In genomic region chr3:157099337-157100078, GRCh38 we compare ENCODE assay signal across 10 cellular contexts.
A peak's percentile ranks its signal among the peaks of the same experiment; 100 is the strongest.
DNase-seq lines count a peak whose midpoint lies in the region; ATAC-seq and TF ChIP-seq lines count a peak whose summit lies in the region.
"Had no signal": no experiment of that assay in that cellular context is flagged by ENCODE, and none has a peak within 500 bp of the region (broad histone marks: within the 10 kb centered on the region; RNA-seq: fewer than 3 reads in every experiment).

No MANE protein-coding gene starts in this region.

- TF ChIP-seq POLR2A in IMR-90 (IDR thresholded peaks at IDR 0.05; ENCODE audit: low read depth, low read length) = no peak

- TF ChIP-seq EP300 in SK-N-SH (IDR thresholded peaks at IDR 0.05; ENCODE audit: borderline replicate concordance in 1 of 2, low read depth in 1 of 2, low read length in 1 of 2) = no peak

- H3K36me3 ChIP-seq in IMR-90 (ENCODE audit: control insufficient read depth, insufficient read depth, low read length) (no peaks in the 10 kb centered on the region), SK-N-SH (replicated peaks in 1 of 2; ENCODE audit: control insufficient read depth in 1 of 2, insufficient read depth in 2 of 2, low read length in 1 of 2) (no peaks in the 10 kb centered on the region), fibroblast of lung (ENCODE audit: control insufficient read depth, insufficient read depth, low read length) (no peaks in the 10 kb centered on the region)
- no peaks in the 10 kb centered on the region for H3K36me3 ChIP-seq in CD8-positive, alpha-beta memory T cell (ENCODE audit: insufficient read depth, low read length)

- dilution Hi-C loops in IMR-90 (cut with HindIII; ENCODE audit: low sequenced_read_pairs, unreplicated experiment) = no loop called here

- peaks cover 0 to 4% (median 0%) of the 10 kb centered on the region in 3 donors for H3K36me3 Mint-ChIP-seq in CD8-positive, alpha-beta memory T cell
- H3K36me3 Mint-ChIP-seq: memory B cell had no signal

- H3K4me1 ChIP-seq in IMR-90 (ENCODE audit: control insufficient read depth, insufficient read depth, low read length) (peaks cover 30% of the 10 kb centered on the region), SK-N-SH (ENCODE audit: control insufficient read depth in 1 of 2, insufficient read depth in 2 of 2, low read depth in 1 of 2, low read length in 1 of 2) (peaks cover 5 to 10% of the 10 kb centered on the region in 2 experiments; a peak in 2 of 4 replicates), fibroblast of lung (ENCODE audit: control insufficient read depth, extremely low read depth, insufficient read depth, low read length) (peaks cover 6% of the 10 kb centered on the region)
- peaks cover 8% of the 10 kb centered on the region for H3K4me1 ChIP-seq in CD8-positive, alpha-beta memory T cell (ENCODE audit: insufficient read depth, low read length)

- peak overlapping the region; percentile 66 for H3K4ac ChIP-seq in IMR-90 (ENCODE audit: low read depth, low read length)

- peak overlapping the region; percentile 79 for H3K18ac ChIP-seq in IMR-90 (ENCODE audit: low read depth, low read length)

- H3K79me1 ChIP-seq in IMR-90 (ENCODE audit: low read depth in 1 of 2, low read length in 2 of 2) = no peaks in the 10 kb centered on the region

- WGBS in IMR-90 (ENCODE audit: extremely low coverage in 2 of 2, insufficient read length in 1 of 2), 2 experiments = no CpG with 5 or more reads among the region's 10 CpGs
- WGBS in SK-N-SH (ENCODE audit: low lambda C conversion rate) = 89% methylated on average over 10 of the region's 10 CpGs

- TF ChIP-seq RAD21 in IMR-90 (IDR thresholded peaks at IDR 0.05; ENCODE audit: low read length) = no peak
- no peak for TF ChIP-seq RAD21 in SK-N-SH (IDR thresholded peaks at IDR 0.05; ENCODE audit: low read length)

- peak overlapping the region; percentile 85 for H2AK5ac ChIP-seq in IMR-90 (ENCODE audit: low read depth, low read length)

- H3K4me3 Mint-ChIP-seq in CD8-positive, alpha-beta memory T cell = peak overlapping the region in 1 of 7 donors; percentile 48
- H3K4me3 Mint-ChIP-seq: memory B cell had no signal

- H3K9me1 ChIP-seq in IMR-90 (ENCODE audit: insufficient read depth, low read length) = peaks cover 13% of the 10 kb centered on the region

- H3K9me3 ChIP-seq in IMR-90 (ENCODE audit: control insufficient read depth, insufficient read depth, low read length) (no peaks in the 10 kb centered on the region), SK-N-SH (no peaks in the 10 kb centered on the region), fibroblast of lung (ENCODE audit: control insufficient read depth, insufficient read depth, low read depth, low read length) (no peaks in the 10 kb centered on the region)
- no peaks in the 10 kb centered on the region for H3K9me3 ChIP-seq in CD8-positive, alpha-beta memory T cell (ENCODE audit: low read length)

- peak overlapping the region; percentile 60; the same call in 1 of the 2 replicates for H3K4me2 ChIP-seq in IMR-90 (ENCODE audit: low read depth, low read length)
- no peak overlapping the region for H3K4me2 ChIP-seq in SK-N-SH
- H3K4me2 ChIP-seq in fibroblast of lung (ENCODE audit: extremely low read depth, insufficient read depth, low read length) = no peak overlapping the region

- H3K4me1 Mint-ChIP-seq in CD8-positive, alpha-beta memory T cell = peaks cover 14 to 23% (median 16%) of the 10 kb centered on the region in 3 donors

- in situ Hi-C loops in IMR-90 (cut with MboI; ENCODE audit: low sequenced_read_pairs) = no loop called here

- intact Hi-C loops in IMR-90 (cut with micrococcal nuclease) = no loop called here

- peak overlapping the region; percentile 62 for H2BK20ac ChIP-seq in IMR-90 (ENCODE audit: low read depth, low read length)

- H3K23ac ChIP-seq in IMR-90 (ENCODE audit: low read depth, low read length) = peak overlapping the region; percentile 75; the same call in 1 of the 2 replicates

- H3K79me2 ChIP-seq in SK-N-SH (ENCODE audit: insufficient read depth) (no peaks in the 10 kb centered on the region), fibroblast of lung (ENCODE audit: control insufficient read depth, insufficient read depth, low read length) (no peaks in the 10 kb centered on the region)

- H3K56ac ChIP-seq in IMR-90 (ENCODE audit: extremely low read depth, insufficient read depth, low read length) = 0 out of 2 replicates have a peak overlapping the region, but pooled peaks have one; percentile 1

- peak overlapping the region; percentile 29 for H2AK9ac ChIP-seq in IMR-90 (replicated peaks; ENCODE audit: low read depth, low read length, poor library complexity)

- no peak overlapping the region for H3K4me3 ChIP-seq in IMR-90 (ENCODE audit: insufficient read depth, low read depth, low read length)
- H3K4me3 ChIP-seq in SK-N-SH (ENCODE audit: low read depth in 2 of 2, low read length in 1 of 2) = no peak overlapping the region
- H3K4me3 ChIP-seq in fibroblast of lung (replicated peaks in 1 of 4; ENCODE audit: control extremely low read depth in 1 of 4, insufficient read depth in 1 of 4, low read depth in 3 of 4, low read length in 4 of 4) = no peak overlapping the region
- no peak overlapping the region for H3K4me3 ChIP-seq in CD8-positive, alpha-beta memory T cell (ENCODE audit: low read length)

- H3K27me3 Mint-ChIP-seq in CD8-positive, alpha-beta memory T cell = peaks cover 0 to 3% of the 10 kb centered on the region in 2 donors
- H3K27me3 Mint-ChIP-seq: memory B cell had no signal

- H4K20me1 ChIP-seq in IMR-90 (ENCODE audit: insufficient read depth, low read length) (0 out of 2 replicates have a peak, but pooled peaks cover 3% of the 10 kb centered on the region), SK-N-SH (ENCODE audit: insufficient read depth) (no peaks in the 10 kb centered on the region), fibroblast of lung (ENCODE audit: control insufficient read depth, extremely low read depth, insufficient read depth, low read length) (no peaks in the 10 kb centered on the region)

- H3K27me3 ChIP-seq in IMR-90 (ENCODE audit: control insufficient read depth, insufficient read depth, low read length) (no peaks in the 10 kb centered on the region), SK-N-SH (ENCODE audit: insufficient read depth) (no peaks in the 10 kb centered on the region), fibroblast of lung (ENCODE audit: control insufficient read depth, insufficient read depth, low read length) (no peaks in the 10 kb centered on the region)
- no peaks in the 10 kb centered on the region for H3K27me3 ChIP-seq in CD8-positive, alpha-beta memory T cell (ENCODE audit: insufficient read depth, low read length, poor library complexity, severe bottlenecking)

- peak overlapping the region in 1 of 8 donors; percentile 4 for H3K27ac Mint-ChIP-seq in CD8-positive, alpha-beta memory T cell
- H3K27ac Mint-ChIP-seq: memory B cell had no signal

- DNase-seq in IMR-90 = peak; percentile 47
- DNase-seq in SK-N-SH = no peak
- DNase-seq in fibroblast of lung (ENCODE audit: low read depth in 2 of 2) = peak; percentile 59 to 77
- peak; percentile 76 for DNase-seq in putamen (ENCODE audit: low spot score)
- no peak for DNase-seq in NCI-H1436 (lab: John Stamatoyannopoulos, UW)
- no peak for DNase-seq in AG08396 (ENCODE audit: low spot score)
- no peak for DNase-seq in CD8-positive, alpha-beta memory T cell
- DNase-seq in NCI-H146 (lab: John Stamatoyannopoulos, UW) = no peak
- DNase-seq: GDM1 had no signal

- peak overlapping the region; percentile 60 for H2BK15ac ChIP-seq in IMR-90 (ENCODE audit: low read depth, low read length)

- H3K27ac ChIP-seq in IMR-90 (ENCODE audit: insufficient read depth, low read length) (peak overlapping the region; percentile 27; the same call in 1 of the 2 replicates), SK-N-SH (ENCODE audit: low read depth in 2 of 2, low read length in 1 of 2) (no peak overlapping the region), fibroblast of lung (ENCODE audit: insufficient read depth, low read length) (no peak overlapping the region)
- no peak overlapping the region for H3K27ac ChIP-seq in CD8-positive, alpha-beta memory T cell (ENCODE audit: low read depth, low read length)

- POLR2A ChIA-PET in IMR-90 (lab: Charles Lee; ENCODE audit: unreplicated experiment) (interaction anchor here (0.8 to 1.9 kb wide), 2 partner anchors 11 kb away, joined by 5 to 9 read pairs; no protein-coding TSS in a partner anchor), SK-N-SH (lab: Yijun Ruan, JAX) (interaction anchor here (2.4 kb wide), 1 partner anchor 10 kb away, joined by 11 read pairs; no protein-coding TSS in a partner anchor)
- POLR2A ChIA-PET in CD8-positive, alpha-beta memory T cell (lab: Charles Lee) = no interaction called here

- H4K91ac ChIP-seq in IMR-90 (ENCODE audit: insufficient read depth, low read depth, low read length) = peak overlapping the region; percentile 7

- H2BK120ac ChIP-seq in IMR-90 (ENCODE audit: low read depth, low read length) = peak overlapping the region; percentile 54

- peak overlapping the region; percentile 57; the same call in 1 of the 2 replicates for H3K14ac ChIP-seq in IMR-90 (replicated peaks; ENCODE audit: low read depth, low read length)

- no peaks in the 10 kb centered on the region for H3K9me2 ChIP-seq in SK-N-SH

- no peak overlapping the region for H3K9ac ChIP-seq in IMR-90 (ENCODE audit: low read depth, low read length)
- H3K9ac ChIP-seq in SK-N-SH = no peak overlapping the region
- no peak overlapping the region for H3K9ac ChIP-seq in fibroblast of lung (ENCODE audit: insufficient read depth, low read length)

- BruUV-seq in IMR-90 (replicated peaks; lab: Mats Ljungman, UMichigan) = no TSS peak

- H4K5ac ChIP-seq in IMR-90 (ENCODE audit: low read depth, low read length) = peak overlapping the region; percentile 60

- TF ChIP-seq CTCF in IMR-90 (conservative IDR thresholded peaks at IDR 0.05; ENCODE audit: low read depth, low read length) = no peak
- TF ChIP-seq CTCF in SK-N-SH (IDR thresholded peaks at IDR 0.05) = no peak
- no peak for TF ChIP-seq CTCF in fibroblast of lung (conservative IDR thresholded peaks at IDR 0.05 in 1 of 2, IDR thresholded peaks at IDR 0.05 in 1 of 2; ENCODE audit: low read depth in 1 of 2, low read length in 2 of 2)

- no peaks in the 10 kb centered on the region for H3K9me3 Mint-ChIP-seq in CD8-positive, alpha-beta memory T cell
- H3K9me3 Mint-ChIP-seq: memory B cell had no signal

- H2AFZ ChIP-seq in IMR-90 (replicated peaks; ENCODE audit: low read length, poor library complexity) = peak overlapping the region; percentile 23
- H2AFZ ChIP-seq in SK-N-SH (ENCODE audit: low read depth) = no peak overlapping the region
- H2AFZ ChIP-seq in fibroblast of lung (ENCODE audit: low read length) = no peak overlapping the region

- ATAC-seq in IMR-90 (ENCODE audit: low read depth) = no peak

- H3F3A ChIP-seq in SK-N-SH (replicated peaks; ENCODE audit: insufficient read depth) = no peaks in the 10 kb centered on the region

- CTCF ChIA-PET in IMR-90 (lab: Yijun Ruan, JAX) = interaction anchor here (0.6 to 1.2 kb wide), 3 partner anchors 13 to 27 kb away, joined by 3 to 4 read pairs (median 3); no protein-coding TSS in a partner anchor
- CTCF ChIA-PET in SK-N-SH (lab: Yijun Ruan, JAX) = interaction anchor here (0.6 to 4.8 kb wide), 5 partner anchors 9 to 1237 kb away, joined by 3 to 26 read pairs (median 4); no protein-coding TSS in a partner anchor
- CTCF ChIA-PET in CD8-positive, alpha-beta memory T cell (lab: Charles Lee) = interaction anchor here (1.0 to 1.2 kb wide), 3 partner anchors 14 to 38 kb away, joined by 3 to 5 read pairs (median 4); no protein-coding TSS in a partner anchor

- peak overlapping the region in 1 of 2 experiments; percentile 7; a peak in 3 of 4 replicates for H4K8ac ChIP-seq in IMR-90 (ENCODE audit: low read depth in 2 of 2, low read length in 2 of 2)

- peak overlapping the region; percentile 83 for H2BK5ac ChIP-seq in IMR-90 (ENCODE audit: low read depth, low read length, poor library complexity, severe bottlenecking)

Comparison
In these comparisons a context has a peak if more than half of its experiments do, and no peak if none do; other contexts are left out.
1. DNase-seq: peak in IMR-90 (single experiment), fibroblast of lung (2 of 2) and putamen (single experiment); none in SK-N-SH (single experiment), NCI-H1436 (single experiment), AG08396 (single experiment), CD8-positive, alpha-beta memory T cell (0 of 5) and NCI-H146 (single experiment).